15 cellular contexts compared by ENCODE assay signal in genomic region chr11:13366266-13367026, GRCh38.
DNase-seq lines count a peak whose midpoint lies in the region; TF ChIP-seq lines count a peak whose summit lies in the region.
"Had no signal": no experiment of that assay in that cellular context is flagged by ENCODE, and none has a peak within 500 bp of the region (broad histone marks: within the 10 kb centered on the region; RNA-seq: fewer than 3 reads in every experiment).

No MANE protein-coding gene starts in this region.

- H3K4ac ChIP-seq in mesenchymal stem cell (ENCODE audit: low read depth in 1 of 2, low read length in 2 of 2) = no peak overlapping the region

- H2BK12ac ChIP-seq in mesenchymal stem cell (ENCODE audit: low read length in 2 of 2) = no peak overlapping the region

- POLR2A ChIA-PET in AG04450 (lab: Yijun Ruan, JAX) = no interaction called here

- no peaks in the 10 kb centered on the region for H3K27me3 ChIP-seq in AG04450 (ENCODE audit: control insufficient read depth, insufficient read depth, low read length)
- H3K27me3 ChIP-seq in mesenchymal stem cell (ENCODE audit: control insufficient read depth in 1 of 2, insufficient read depth in 1 of 2, low read length in 2 of 2) = no peaks in the 10 kb centered on the region
- no peaks in the 10 kb centered on the region for H3K27me3 ChIP-seq in colonic mucosa
- H3K27me3 ChIP-seq: BLaER1 had no signal

- TF ChIP-seq CTCF in AG04450 (IDR thresholded peaks at IDR 0.05; ENCODE audit: low read depth, low read length) (no peak), GM20000 (IDR thresholded peaks at IDR 0.05; ENCODE audit: extremely low read depth, missing control alignments) (no peak), colonic mucosa (IDR thresholded peaks at IDR 0.05) (no peak)

- H2AFZ ChIP-seq in mesenchymal stem cell (ENCODE audit: low read depth, low read length) = no peak overlapping the region

- H3K23ac ChIP-seq in mesenchymal stem cell (ENCODE audit: low read length in 2 of 2) = no peak overlapping the region

- no peak overlapping the region for H2BK120ac ChIP-seq in mesenchymal stem cell (ENCODE audit: low read depth, low read length)

- no peak overlapping the region for H4K91ac ChIP-seq in mesenchymal stem cell (ENCODE audit: low read length)

- no peak overlapping the region for H4K8ac ChIP-seq in mesenchymal stem cell (ENCODE audit: low read length)

- peak; percentile 24 for DNase-seq in AG04450 (ENCODE audit: low read depth, low spot score)
- peak; percentile 16 for DNase-seq in GM20000 (ENCODE audit: low spot score)
- peak in 8 of 61 donors; percentile 10 to 35 (median 16) for DNase-seq in caudate nucleus (lab: John Stamatoyannopoulos, UW)
- peak; percentile 63 for DNase-seq in mesenchymal stem cell
- DNase-seq in NCI-H2029 (lab: John Stamatoyannopoulos, UW) = no peak
- DNase-seq in foreskin melanocyte = no peak
- no peak for DNase-seq in colonic mucosa
- DNase-seq: AML-193; Calu3; CD4-positive, CD25-positive, alpha-beta regulatory T cell; DMS 273 treated with DMSO at 0.1 percent for 48 hours; KG1 had no signal

- H3K79me1 ChIP-seq in mesenchymal stem cell (replicated peaks; ENCODE audit: low read length, poor library complexity, severe bottlenecking) = no peaks in the 10 kb centered on the region

- H3K9ac ChIP-seq in mesenchymal stem cell (ENCODE audit: low read length) = no peak overlapping the region
- no peak overlapping the region for H3K9ac ChIP-seq in colonic mucosa (ENCODE audit: low read depth in 2 of 2, low read length in 2 of 2)
- H3K9ac ChIP-seq: BLaER1 had no signal

- peaks cover 24% of the 10 kb centered on the region for H3K4me1 ChIP-seq in mesenchymal stem cell (ENCODE audit: control insufficient read depth, insufficient read depth, low read depth, low read length)
- no peaks in the 10 kb centered on the region for H3K4me1 ChIP-seq in colonic mucosa
- H3K4me1 ChIP-seq: BLaER1, HAP-1 had no signal

- WGBS in mesenchymal stem cell = 95% methylated on average over 5 of the region's 7 CpGs

- no peak overlapping the region for H3K4me2 ChIP-seq in mesenchymal stem cell (ENCODE audit: low read length, poor library complexity, severe bottlenecking)
- H3K4me2 ChIP-seq: BLaER1 had no signal

- CTCF ChIA-PET in AG04450 (lab: Charles Lee) = interaction anchor here (1.2 to 1.8 kb wide), 5 partner anchors 10 to 156 kb away, joined by 4 to 6 read pairs (median 5); no protein-coding TSS in a partner anchor

- peaks cover 12 to 84% of the 10 kb centered on the region in 2 experiments for H3K36me3 ChIP-seq in mesenchymal stem cell (ENCODE audit: control insufficient read depth in 1 of 2, insufficient read depth in 2 of 2, low read depth in 1 of 2, low read length in 2 of 2)
- no peaks in the 10 kb centered on the region for H3K36me3 ChIP-seq in colonic mucosa
- H3K36me3 ChIP-seq: HAP-1 had no signal

- H2AK5ac ChIP-seq in mesenchymal stem cell (ENCODE audit: low read length, severe bottlenecking) = no peak overlapping the region

- no peak overlapping the region for H3K18ac ChIP-seq in mesenchymal stem cell (ENCODE audit: low read depth in 1 of 2, low read length in 2 of 2)

- no peak overlapping the region for H2BK15ac ChIP-seq in mesenchymal stem cell (ENCODE audit: low read depth, poor library complexity, severe bottlenecking)

- H3K14ac ChIP-seq in mesenchymal stem cell (ENCODE audit: low read length in 2 of 2) = no peak overlapping the region

- no peak overlapping the region for H3K27ac ChIP-seq in AG04450 (ENCODE audit: low read depth, low read length)
- H3K27ac ChIP-seq in caudate nucleus (ENCODE audit: low read depth, low read length) = peak overlapping the region; percentile 81
- no peak overlapping the region for H3K27ac ChIP-seq in mesenchymal stem cell (ENCODE audit: low read length, poor library complexity, severe bottlenecking)
- H3K27ac ChIP-seq in colonic mucosa = no peak overlapping the region
- H3K27ac ChIP-seq: 22Rv1, BLaER1 had no signal

- no peaks in the 10 kb centered on the region for H3K9me3 ChIP-seq in AG04450 (ENCODE audit: control insufficient read depth, insufficient read depth, low read length)
- no peaks in the 10 kb centered on the region for H3K9me3 ChIP-seq in mesenchymal stem cell (ENCODE audit: control insufficient read depth, low read length)
- no peaks in the 10 kb centered on the region for H3K9me3 ChIP-seq in colonic mucosa
- H3K9me3 ChIP-seq: BLaER1, HAP-1 had no signal

- no peak overlapping the region for H3K4me3 ChIP-seq in AG04450 (ENCODE audit: low read depth, low read length)
- no peak overlapping the region for H3K4me3 ChIP-seq in mesenchymal stem cell (ENCODE audit: insufficient read depth in 1 of 2, low read depth in 1 of 2, low read length in 2 of 2)
- no peak overlapping the region for H3K4me3 ChIP-seq in colonic mucosa
- H3K4me3 ChIP-seq: BLaER1, HAP-1 had no signal

- intact Hi-C loops in colonic mucosa (cut with DNase I) = no loop called here

- no peak overlapping the region for H2BK5ac ChIP-seq in mesenchymal stem cell (ENCODE audit: low read depth, low read length, poor library complexity, severe bottlenecking)

Comparison
In these comparisons a context has a peak if more than half of its experiments do, and no peak if none do; other contexts are left out.
1. DNase-seq: peak in AG04450 (single experiment), GM20000 (single experiment) and mesenchymal stem cell (single experiment); none in NCI-H2029 (single experiment), foreskin melanocyte (single experiment) and colonic mucosa (single experiment).